ENCODE assay signal across 17 cellular contexts in the genomic region with DNA sequence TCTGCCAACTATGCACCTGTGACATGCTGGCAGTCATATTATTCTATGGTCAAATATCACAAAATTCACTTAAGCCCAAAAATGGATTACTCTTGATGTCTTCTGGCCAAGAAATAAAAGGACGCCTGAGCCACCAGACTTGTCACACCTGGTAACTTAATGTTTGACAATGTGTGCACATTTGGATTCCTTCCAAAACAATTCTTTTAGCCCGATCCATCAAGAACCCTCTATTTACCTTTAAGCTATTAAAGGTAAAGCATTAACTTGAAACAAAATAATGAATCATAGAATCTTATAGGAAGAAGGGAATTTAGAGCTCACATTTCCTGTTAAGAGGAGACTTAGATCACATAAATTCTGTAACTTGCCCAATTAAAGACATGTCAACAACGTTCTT. TPM values are rescaled to one million over a fixed set of nuclear protein-coding genes. Genes with fewer than 3 reads are reported as not detected.
DNase-seq lines count a peak whose midpoint lies in the region; ATAC-seq, FAIRE-seq and TF ChIP-seq lines count a peak whose summit lies in the region.
"Had no signal": no experiment of that assay in that cellular context is flagged by ENCODE, and none has a peak within 500 bp of the region (broad histone marks: within the 10 kb centered on the region; RNA-seq: fewer than 3 reads in every experiment).

No MANE protein-coding gene starts in this region.

- H3K27me3 ChIP-seq in neuronal stem cell (ENCODE audit: control insufficient read depth in 3 of 3, insufficient read depth in 3 of 3, low read depth in 1 of 3, low read length in 3 of 3) (no peaks in the 10 kb centered on the region), right cardiac atrium (ENCODE audit: control insufficient read depth, insufficient read depth) (no peaks in the 10 kb centered on the region)
- H3K27me3 ChIP-seq: esophagus muscularis mucosa, upper lobe of right lung had no signal

- H4K91ac ChIP-seq in neuronal stem cell (ENCODE audit: low read depth, low read length, poor library complexity): no peak overlapping the region

- no peak overlapping the region for H2AFZ ChIP-seq in neuronal stem cell (ENCODE audit: low read length)

- no peak overlapping the region for H3K9ac ChIP-seq in neuronal stem cell (ENCODE audit: low read depth, low read length, poor library complexity)

- peaks cover 11 to 14% of the 10 kb centered on the region in 2 donors for H3K4me1 Mint-ChIP-seq in natural killer cell
- H3K4me1 Mint-ChIP-seq in natural killer cell treated with Interleukin-12 subunit alpha and Interleukin-12 subunit beta and Interleukin-15 and Interleukin-18, amount 100 ng/mL, for 72 hours (ENCODE audit: low read depth in 2 of 2): peaks cover 9 to 13% of the 10 kb centered on the region in 2 donors

- peaks cover 19% of the 10 kb centered on the region for H3K36me3 Mint-ChIP-seq in natural killer cell
- peaks cover 16% of the 10 kb centered on the region for H3K36me3 Mint-ChIP-seq in natural killer cell treated with Interleukin-12 subunit alpha and Interleukin-12 subunit beta and Interleukin-15 and Interleukin-18, amount 100 ng/mL, for 72 hours

- no peaks in the 10 kb centered on the region for H3K9me3 ChIP-seq in neuronal stem cell (replicated peaks in 1 of 2; ENCODE audit: control insufficient read depth in 2 of 2, insufficient read depth in 1 of 2, low read depth in 1 of 2, low read length in 2 of 2)
- H3K9me3 ChIP-seq in right cardiac atrium (ENCODE audit: control insufficient read depth, low read length): no peaks in the 10 kb centered on the region
- H3K9me3 ChIP-seq: esophagus muscularis mucosa, upper lobe of right lung had no signal

- H2BK15ac ChIP-seq in neuronal stem cell (ENCODE audit: low read length): no peak overlapping the region

- H3K23ac ChIP-seq in neuronal stem cell (ENCODE audit: low read depth, low read length, poor library complexity): no peak overlapping the region

- H3K4me1 ChIP-seq in neuronal stem cell (ENCODE audit: control insufficient read depth in 2 of 2, insufficient read depth in 1 of 2, low read depth in 1 of 2, low read length in 2 of 2) (peaks cover 0 to 3% of the 10 kb centered on the region in 2 donors), right cardiac atrium (ENCODE audit: control insufficient read depth, insufficient read depth, low read length) (no peaks in the 10 kb centered on the region)
- H3K4me1 ChIP-seq: esophagus muscularis mucosa had no signal

- H3K9me3 Mint-ChIP-seq in natural killer cell: no peaks in the 10 kb centered on the region
- H3K9me3 Mint-ChIP-seq in natural killer cell treated with Interleukin-12 subunit alpha and Interleukin-12 subunit beta and Interleukin-15 and Interleukin-18, amount 100 ng/mL, for 72 hours: no peaks in the 10 kb centered on the region

- H3K4me2 ChIP-seq in neuronal stem cell (ENCODE audit: insufficient read depth, low read length, poor library complexity, severe bottlenecking): no peak overlapping the region

- H2BK12ac ChIP-seq in neuronal stem cell (ENCODE audit: low read length): no peak overlapping the region

- no peak overlapping the region for H2BK5ac ChIP-seq in neuronal stem cell (ENCODE audit: low read length)

- no peak overlapping the region for H2BK120ac ChIP-seq in neuronal stem cell (ENCODE audit: low read depth, low read length)

- peak; percentile 64 for FAIRE-seq in islet of Langerhans (lab: Jason Lieb, UNC)
- FAIRE-seq: GM12892, TTC549 had no signal

- no peak overlapping the region for H3K27ac ChIP-seq in neuronal stem cell (replicated peaks; ENCODE audit: low read length)
- no peak overlapping the region for H3K27ac ChIP-seq in right cardiac atrium (ENCODE audit: low read length)
- H3K27ac ChIP-seq: esophagus muscularis mucosa, upper lobe of right lung had no signal

- H2AK5ac ChIP-seq in neuronal stem cell (ENCODE audit: low read depth, low read length): no peak overlapping the region

- no peak overlapping the region for H4K8ac ChIP-seq in neuronal stem cell (ENCODE audit: low read depth, low read length)

- no peak for ATAC-seq in natural killer cell
- no peak for ATAC-seq in natural killer cell treated with Interleukin-12 subunit alpha and Interleukin-12 subunit beta and Interleukin-15 and Interleukin-18, amount 100 ng/mL, for 72 hours
- no peak for ATAC-seq in right cardiac atrium
- ATAC-seq: upper lobe of right lung had no signal

- H3K4me3 ChIP-seq in neuronal stem cell (ENCODE audit: low read length in 2 of 2) (no peak overlapping the region), right cardiac atrium (ENCODE audit: low read length) (no peak overlapping the region)
- H3K4me3 ChIP-seq: esophagus muscularis mucosa, upper lobe of right lung had no signal

- no peaks in the 10 kb centered on the region for H3K27me3 Mint-ChIP-seq in natural killer cell (ENCODE audit: low read depth in 2 of 2)
- no peaks in the 10 kb centered on the region for H3K27me3 Mint-ChIP-seq in natural killer cell treated with Interleukin-12 subunit alpha and Interleukin-12 subunit beta and Interleukin-15 and Interleukin-18, amount 100 ng/mL, for 72 hours

- no peak for DNase-seq in natural killer cell
- no peak for DNase-seq in natural killer cell treated with Interleukin-12 subunit alpha and Interleukin-12 subunit beta and Interleukin-15 and Interleukin-18, amount 100 ng/mL, for 72 hours (ENCODE audit: low spot score)
- peak; percentile 89 for DNase-seq in NCI-H69 (lab: John Stamatoyannopoulos, UW)
- no peak for DNase-seq in HPDE6-E6E7 (ENCODE audit: extremely low spot score)
- DNase-seq in activated gamma-delta T cell treated with Interleukin-2 at 50 U/mL for 16 hours: no peak
- no peak for DNase-seq in neuronal stem cell (ENCODE audit: low spot score)
- DNase-seq in right cardiac atrium: no peak
- DNase-seq: cerebellar nuclear complex, EL, hippocampal formation, mammary epithelial cell, NCI-H524, upper lobe of right lung had no signal

- no peak overlapping the region for H3K4ac ChIP-seq in neuronal stem cell (ENCODE audit: low read length)

- peak overlapping the region; percentile 32 to 46 for H3K27ac Mint-ChIP-seq in natural killer cell
- H3K27ac Mint-ChIP-seq in natural killer cell treated with Interleukin-12 subunit alpha and Interleukin-12 subunit beta and Interleukin-15 and Interleukin-18, amount 100 ng/mL, for 72 hours: peak overlapping the region in 1 of 2 donors; percentile 12

- H3K14ac ChIP-seq in neuronal stem cell (ENCODE audit: low read length): no peak overlapping the region

- no peak for TF ChIP-seq CTCF in natural killer cell (IDR thresholded peaks at IDR 0.05)

- H3K79me1 ChIP-seq in neuronal stem cell (ENCODE audit: low read depth, low read length): no peaks in the 10 kb centered on the region

- no CpG with 5 or more reads among the region's 3 CpGs for WGBS in neuronal stem cell (ENCODE audit: extremely low coverage in 2 of 2, insufficient read length in 2 of 2, insufficient replicate concordance in 1 of 2), 2 donors
- WGBS in right cardiac atrium: 84% methylated on average over 3 of the region's 3 CpGs

- no peak overlapping the region for H3K18ac ChIP-seq in neuronal stem cell (ENCODE audit: low read length)

- no peak overlapping the region for H3K4me3 Mint-ChIP-seq in natural killer cell
- no peak overlapping the region for H3K4me3 Mint-ChIP-seq in natural killer cell treated with Interleukin-12 subunit alpha and Interleukin-12 subunit beta and Interleukin-15 and Interleukin-18, amount 100 ng/mL, for 72 hours

- intact Hi-C loops in natural killer cell (cut with micrococcal nuclease): no loop called here
- intact Hi-C loops in right cardiac atrium (cut with DNase I): no loop called here

- peaks cover 0 to 10% of the 10 kb centered on the region in 2 donors for H3K36me3 ChIP-seq in neuronal stem cell (replicated peaks in 1 of 2; ENCODE audit: control insufficient read depth in 2 of 2, insufficient read depth in 2 of 2, low read length in 2 of 2)

RNA-seq across cellular contexts. Expression of gene NFU1, which starts 46.5 kb away (rescaled TPM):
- total RNA-seq in natural killer cell (10 to 100 TPM; 21.4 to 25.0 (median 23.6) TPM), right cardiac atrium (10 to 100 TPM; 50.1 to 57.5 (median 52.4) TPM)
- total RNA-seq in natural killer cell treated with Interleukin-12 subunit alpha and Interleukin-12 subunit beta and Interleukin-15 and Interleukin-18, amount 100 ng/mL, for 72 hours: 10 to 100 TPM; 25.3 to 34.6 TPM
- polyA plus RNA-seq in neuronal stem cell (2013, experiment 1 of 2): 105 TPM
- polyA plus RNA-seq in neuronal stem cell (2013, experiment 2 of 2): 104 TPM
- 62.5 TPM for polyA plus RNA-seq in right cardiac atrium
